9 cellular contexts compared by ENCODE assay signal in the genomic region with DNA sequence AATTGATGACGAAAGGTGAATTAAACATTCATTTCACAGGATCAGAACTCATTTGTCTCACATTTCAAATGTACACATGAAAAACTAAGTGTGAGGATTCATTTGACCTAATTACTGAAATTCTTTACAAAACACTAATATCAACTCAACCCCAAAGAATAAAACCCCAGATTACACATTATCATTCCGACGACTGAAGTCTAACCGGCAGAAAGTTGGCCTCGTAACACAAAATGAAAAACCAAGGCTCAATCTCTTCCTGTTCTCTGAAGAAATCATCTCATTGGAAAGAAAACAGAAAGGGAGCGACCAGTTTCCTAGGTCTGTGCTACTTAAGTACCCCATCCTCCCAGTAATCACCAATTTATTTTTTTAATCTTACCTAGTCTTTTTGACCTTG. TPM values are rescaled to one million over a fixed set of nuclear protein-coding genes. Genes with fewer than 3 reads are reported as not detected.
DNase-seq lines count a peak whose midpoint lies in the region; ATAC-seq and TF ChIP-seq lines count a peak whose summit lies in the region.
"Had no signal": no experiment of that assay in that cellular context is flagged by ENCODE, and none has a peak within 500 bp of the region (broad histone marks: within the 10 kb centered on the region; RNA-seq: fewer than 3 reads in every experiment).

No MANE protein-coding gene starts in this region.

- H3K4me1 ChIP-seq in HEK293 (ENCODE audit: control insufficient read depth, insufficient read depth, low read length) = peaks cover 9% of the 10 kb centered on the region; the same call in 1 of the 2 replicates

- CTCF ChIA-PET in AG04450 (lab: Charles Lee) (no interaction called here), HEK293 (lab: Yijun Ruan, JAX) (interaction anchor here (1.1 kb wide), 1 partner anchor 21 kb away, joined by 3 read pairs; no protein-coding TSS in a partner anchor)

- H3K36me3 ChIP-seq in HEK293 (ENCODE audit: control insufficient read depth in 2 of 2, insufficient read depth in 1 of 2, low read length in 2 of 2) (peaks cover 17 to 22% of the 10 kb centered on the region in 2 experiments), kidney epithelial cell (ENCODE audit: control insufficient read depth, insufficient read depth, low read length) (no peaks in the 10 kb centered on the region)

- H3K27me3 Mint-ChIP-seq in activated naive CD8-positive, alpha-beta T cell = no peaks in the 10 kb centered on the region

- ATAC-seq in HG03432 (IDR thresholded peaks at IDR 0.05; ENCODE audit: unreplicated experiment) (no peak), HG03571 (IDR thresholded peaks at IDR 0.05; ENCODE audit: unreplicated experiment) (no peak), HG02588 (IDR thresholded peaks at IDR 0.05; ENCODE audit: unreplicated experiment) (no peak)

- H3K27me3 ChIP-seq in AG04450 (ENCODE audit: control insufficient read depth, insufficient read depth, low read length) = no peaks in the 10 kb centered on the region
- no peaks in the 10 kb centered on the region for H3K27me3 ChIP-seq in kidney epithelial cell (ENCODE audit: control insufficient read depth, insufficient read depth, low read length)

- DNase-seq in AG04450 (ENCODE audit: low read depth, low spot score) (no peak), kidney epithelial cell (ENCODE audit: low read depth) (no peak), NCI-H2107 treated with DMSO at 0.1 percent for 48 hours (lab: John Stamatoyannopoulos, UW; ENCODE audit: unreplicated experiment) (no peak)

- H3K27ac ChIP-seq in AG04450 (ENCODE audit: low read depth, low read length) (no peak overlapping the region), HEK293 (ENCODE audit: extremely low read depth, low read depth, low read length) (no peak overlapping the region; the same call in 1 of the 2 replicates)

- H3K9me3 ChIP-seq in AG04450 (ENCODE audit: control insufficient read depth, insufficient read depth, low read length) (no peaks in the 10 kb centered on the region; the same call in 1 of the 2 replicates), HEK293 (ENCODE audit: control insufficient read depth, insufficient read depth, low read depth, low read length) (no peaks in the 10 kb centered on the region)
- H3K9me3 ChIP-seq: mucosa of descending colon had no signal

- TF ChIP-seq CTCF in AG04450 (IDR thresholded peaks at IDR 0.05; ENCODE audit: low read depth, low read length) = no peak
- TF ChIP-seq CTCF in HEK293 (tag by site-specific recombination; IDR thresholded peaks at IDR 0.05) = no peak
- TF ChIP-seq CTCF in kidney epithelial cell (IDR thresholded peaks at IDR 0.05; ENCODE audit: insufficient read depth, low read length, poor library complexity, severe bottlenecking) = no peak

- H3K27ac Mint-ChIP-seq in activated naive CD8-positive, alpha-beta T cell = no peak overlapping the region

- peaks cover 9% of the 10 kb centered on the region for H3K36me3 Mint-ChIP-seq in activated naive CD8-positive, alpha-beta T cell

- H3K4me1 Mint-ChIP-seq in activated naive CD8-positive, alpha-beta T cell (ENCODE audit: low read depth) = peaks cover 34% of the 10 kb centered on the region

- peak overlapping the region; percentile 91 for H3K4me3 Mint-ChIP-seq in activated naive CD8-positive, alpha-beta T cell

- H3K4me3 ChIP-seq in AG04450 (ENCODE audit: low read depth, low read length) = peak overlapping the region; percentile 94
- H3K4me3 ChIP-seq in HEK293 (ENCODE audit: low read depth, low read length) = peak overlapping the region; percentile 90
- peak overlapping the region; percentile 72 for H3K4me3 ChIP-seq in kidney epithelial cell (ENCODE audit: low read depth, low read length)
- H3K4me3 ChIP-seq: mucosa of descending colon had no signal

- POLR2A ChIA-PET in AG04450 (lab: Yijun Ruan, JAX) = no interaction called here
- POLR2A ChIA-PET in HEK293 (lab: Yijun Ruan, JAX) = interaction anchor here (0.6 to 0.9 kb wide), 2 partner anchors 39 to 63 kb away, joined by 7 read pairs; no protein-coding TSS in a partner anchor

- no peaks in the 10 kb centered on the region for H3K9me3 Mint-ChIP-seq in activated naive CD8-positive, alpha-beta T cell (ENCODE audit: low read depth)

TF ChIP-seq in HEK293, 187 proteins besides CTCF, POLR2A, EP300 and RAD21:
- TF ChIP-seq ZBTB48 (tag by site-specific recombination; IDR thresholded peaks at IDR 0.05) = no peak
- TF ChIP-seq ZNF549 (tag by site-specific recombination; IDR thresholded peaks at IDR 0.05) = no peak
- peak; percentile 62 for TF ChIP-seq PRDM1 (tag by site-specific recombination; IDR thresholded peaks at IDR 0.05)

RNA-seq across cellular contexts. Expression of gene JPT1, which starts 1.8 kb away (rescaled TPM):
- polyA plus RNA-seq in AG04450 (2011; rRNA removed) = 89.8 and 97.0 TPM in 2 replicates
- 31.8 and 53.5 TPM in 2 replicates for polyA minus RNA-seq in AG04450 (2011; rRNA and poly(A)+ RNA removed)
- 453 and 466 TPM in 2 replicates for total RNA-seq in kidney epithelial cell

RNA-seq across cellular contexts. Expression of gene NT5C, which starts 21.0 kb away (rescaled TPM):
- polyA plus RNA-seq in AG04450 (2011; rRNA removed) = 22.6 and 27.9 TPM in 2 replicates
- 8.6 and 11.0 TPM in 2 replicates for polyA minus RNA-seq in AG04450 (2011; rRNA and poly(A)+ RNA removed)
- 107 and 114 TPM in 2 replicates for total RNA-seq in kidney epithelial cell

RNA-seq across cellular contexts. Expression of gene SUMO2, which starts 30.2 kb away (rescaled TPM):
- 356 and 439 TPM in 2 replicates for polyA plus RNA-seq in AG04450 (2011; rRNA removed)
- 186 and 230 TPM in 2 replicates for polyA minus RNA-seq in AG04450 (2011; rRNA and poly(A)+ RNA removed)
- total RNA-seq in kidney epithelial cell = 61.9 and 76.0 TPM in 2 replicates

RNA-seq across cellular contexts. Expression of gene ARMC7, which starts 42.8 kb away (rescaled TPM):
- 5.6 and 6.5 TPM in 2 replicates for polyA plus RNA-seq in AG04450 (2011; rRNA removed)
- 8.0 and 9.7 TPM in 2 replicates for polyA minus RNA-seq in AG04450 (2011; rRNA and poly(A)+ RNA removed)
- 7.9 and 8.0 TPM in 2 replicates for total RNA-seq in kidney epithelial cell

RNA-seq across cellular contexts. Expression of gene NUP85, which starts 53.0 kb away (rescaled TPM):
- polyA plus RNA-seq in AG04450 (2011; rRNA removed) = 31.5 and 33.3 TPM in 2 replicates
- 37.1 and 37.8 TPM in 2 replicates for polyA minus RNA-seq in AG04450 (2011; rRNA and poly(A)+ RNA removed)
- total RNA-seq in kidney epithelial cell = 33.1 and 37.2 TPM in 2 replicates
